In genomic region chr19:4232139-4232538, GRCh38 we compare ENCODE assay signal across 5 cellular contexts. TPM values are rescaled to one million over a fixed set of nuclear protein-coding genes. Genes with fewer than 3 reads are reported as not detected.
"Had no signal": no experiment of that assay in that cellular context is flagged by ENCODE, and none has a peak within 500 bp of the region (broad histone marks: within the 10 kb centered on the region; RNA-seq: fewer than 3 reads in every experiment).

No MANE protein-coding gene starts in this region.

RNA-seq across cellular contexts. Expression of gene EBI3, which starts 2.8 kb away (rescaled TPM):
- total RNA-seq: PC-3, SJSA1 had no signal

RNA-seq across cellular contexts. Expression of gene SHD, which starts 46.9 kb away (rescaled TPM):
- total RNA-seq: MCF 10A, NCI-H460, Right ventricle myocardium superior, SJSA1 had no signal
